ENCODE assay signal across 1 cellular context in genomic region chr12:44942714-44943113, GRCh38.
TF ChIP-seq lines count a peak whose summit lies in the region.

No MANE protein-coding gene starts in this region.

TF ChIP-seq in H1, 55 proteins besides CTCF, POLR2A, EP300 and RAD21 (continued from another document):
- TF ChIP-seq, protein P1, sequence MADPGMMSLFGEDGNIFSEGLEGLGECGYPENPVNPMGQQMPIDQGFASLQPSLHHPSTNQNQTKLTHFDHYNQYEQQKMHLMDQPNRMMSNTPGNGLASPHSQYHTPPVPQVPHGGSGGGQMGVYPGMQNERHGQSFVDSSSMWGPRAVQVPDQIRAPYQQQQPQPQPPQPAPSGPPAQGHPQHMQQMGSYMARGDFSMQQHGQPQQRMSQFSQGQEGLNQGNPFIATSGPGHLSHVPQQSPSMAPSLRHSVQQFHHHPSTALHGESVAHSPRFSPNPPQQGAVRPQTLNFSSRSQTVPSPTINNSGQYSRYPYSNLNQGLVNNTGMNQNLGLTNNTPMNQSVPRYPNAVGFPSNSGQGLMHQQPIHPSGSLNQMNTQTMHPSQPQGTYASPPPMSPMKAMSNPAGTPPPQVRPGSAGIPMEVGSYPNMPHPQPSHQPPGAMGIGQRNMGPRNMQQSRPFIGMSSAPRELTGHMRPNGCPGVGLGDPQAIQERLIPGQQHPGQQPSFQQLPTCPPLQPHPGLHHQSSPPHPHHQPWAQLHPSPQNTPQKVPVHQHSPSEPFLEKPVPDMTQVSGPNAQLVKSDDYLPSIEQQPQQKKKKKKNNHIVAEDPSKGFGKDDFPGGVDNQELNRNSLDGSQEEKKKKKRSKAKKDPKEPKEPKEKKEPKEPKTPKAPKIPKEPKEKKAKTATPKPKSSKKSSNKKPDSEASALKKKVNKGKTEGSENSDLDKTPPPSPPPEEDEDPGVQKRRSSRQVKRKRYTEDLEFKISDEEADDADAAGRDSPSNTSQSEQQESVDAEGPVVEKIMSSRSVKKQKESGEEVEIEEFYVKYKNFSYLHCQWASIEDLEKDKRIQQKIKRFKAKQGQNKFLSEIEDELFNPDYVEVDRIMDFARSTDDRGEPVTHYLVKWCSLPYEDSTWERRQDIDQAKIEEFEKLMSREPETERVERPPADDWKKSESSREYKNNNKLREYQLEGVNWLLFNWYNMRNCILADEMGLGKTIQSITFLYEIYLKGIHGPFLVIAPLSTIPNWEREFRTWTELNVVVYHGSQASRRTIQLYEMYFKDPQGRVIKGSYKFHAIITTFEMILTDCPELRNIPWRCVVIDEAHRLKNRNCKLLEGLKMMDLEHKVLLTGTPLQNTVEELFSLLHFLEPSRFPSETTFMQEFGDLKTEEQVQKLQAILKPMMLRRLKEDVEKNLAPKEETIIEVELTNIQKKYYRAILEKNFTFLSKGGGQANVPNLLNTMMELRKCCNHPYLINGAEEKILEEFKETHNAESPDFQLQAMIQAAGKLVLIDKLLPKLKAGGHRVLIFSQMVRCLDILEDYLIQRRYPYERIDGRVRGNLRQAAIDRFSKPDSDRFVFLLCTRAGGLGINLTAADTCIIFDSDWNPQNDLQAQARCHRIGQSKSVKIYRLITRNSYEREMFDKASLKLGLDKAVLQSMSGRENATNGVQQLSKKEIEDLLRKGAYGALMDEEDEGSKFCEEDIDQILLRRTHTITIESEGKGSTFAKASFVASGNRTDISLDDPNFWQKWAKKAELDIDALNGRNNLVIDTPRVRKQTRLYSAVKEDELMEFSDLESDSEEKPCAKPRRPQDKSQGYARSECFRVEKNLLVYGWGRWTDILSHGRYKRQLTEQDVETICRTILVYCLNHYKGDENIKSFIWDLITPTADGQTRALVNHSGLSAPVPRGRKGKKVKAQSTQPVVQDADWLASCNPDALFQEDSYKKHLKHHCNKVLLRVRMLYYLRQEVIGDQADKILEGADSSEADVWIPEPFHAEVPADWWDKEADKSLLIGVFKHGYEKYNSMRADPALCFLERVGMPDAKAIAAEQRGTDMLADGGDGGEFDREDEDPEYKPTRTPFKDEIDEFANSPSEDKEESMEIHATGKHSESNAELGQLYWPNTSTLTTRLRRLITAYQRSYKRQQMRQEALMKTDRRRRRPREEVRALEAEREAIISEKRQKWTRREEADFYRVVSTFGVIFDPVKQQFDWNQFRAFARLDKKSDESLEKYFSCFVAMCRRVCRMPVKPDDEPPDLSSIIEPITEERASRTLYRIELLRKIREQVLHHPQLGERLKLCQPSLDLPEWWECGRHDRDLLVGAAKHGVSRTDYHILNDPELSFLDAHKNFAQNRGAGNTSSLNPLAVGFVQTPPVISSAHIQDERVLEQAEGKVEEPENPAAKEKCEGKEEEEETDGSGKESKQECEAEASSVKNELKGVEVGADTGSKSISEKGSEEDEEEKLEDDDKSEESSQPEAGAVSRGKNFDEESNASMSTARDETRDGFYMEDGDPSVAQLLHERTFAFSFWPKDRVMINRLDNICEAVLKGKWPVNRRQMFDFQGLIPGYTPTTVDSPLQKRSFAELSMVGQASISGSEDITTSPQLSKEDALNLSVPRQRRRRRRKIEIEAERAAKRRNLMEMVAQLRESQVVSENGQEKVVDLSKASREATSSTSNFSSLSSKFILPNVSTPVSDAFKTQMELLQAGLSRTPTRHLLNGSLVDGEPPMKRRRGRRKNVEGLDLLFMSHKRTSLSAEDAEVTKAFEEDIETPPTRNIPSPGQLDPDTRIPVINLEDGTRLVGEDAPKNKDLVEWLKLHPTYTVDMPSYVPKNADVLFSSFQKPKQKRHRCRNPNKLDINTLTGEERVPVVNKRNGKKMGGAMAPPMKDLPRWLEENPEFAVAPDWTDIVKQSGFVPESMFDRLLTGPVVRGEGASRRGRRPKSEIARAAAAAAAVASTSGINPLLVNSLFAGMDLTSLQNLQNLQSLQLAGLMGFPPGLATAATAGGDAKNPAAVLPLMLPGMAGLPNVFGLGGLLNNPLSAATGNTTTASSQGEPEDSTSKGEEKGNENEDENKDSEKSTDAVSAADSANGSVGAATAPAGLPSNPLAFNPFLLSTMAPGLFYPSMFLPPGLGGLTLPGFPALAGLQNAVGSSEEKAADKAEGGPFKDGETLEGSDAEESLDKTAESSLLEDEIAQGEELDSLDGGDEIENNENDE (IDR thresholded peaks at IDR 0.05; ENCODE audit: insufficient replicate concordance, low read length), result no peak
- no peak for TF ChIP-seq ZNF274 (IDR thresholded peaks at IDR 0.05; ENCODE audit: borderline replicate concordance, extremely low read depth, low read length)
- no peak for TF ChIP-seq YY1 (IDR thresholded peaks at IDR 0.05; ENCODE audit: low read depth, low read length)
- TF ChIP-seq JUND (IDR thresholded peaks at IDR 0.05; ENCODE audit: low read length), result no peak
- TF ChIP-seq KDM5A (IDR thresholded peaks at IDR 0.05; ENCODE audit: low read length), result no peak
- TF ChIP-seq, protein P2, sequence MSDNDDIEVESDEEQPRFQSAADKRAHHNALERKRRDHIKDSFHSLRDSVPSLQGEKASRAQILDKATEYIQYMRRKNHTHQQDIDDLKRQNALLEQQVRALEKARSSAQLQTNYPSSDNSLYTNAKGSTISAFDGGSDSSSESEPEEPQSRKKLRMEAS (IDR thresholded peaks at IDR 0.05), result no peak
- TF ChIP-seq SRF (IDR thresholded peaks at IDR 0.05; ENCODE audit: low read depth, low read length), result no peak
TF ChIP-seq in H1: peak in this region for 0.
